In the genomic region with DNA sequence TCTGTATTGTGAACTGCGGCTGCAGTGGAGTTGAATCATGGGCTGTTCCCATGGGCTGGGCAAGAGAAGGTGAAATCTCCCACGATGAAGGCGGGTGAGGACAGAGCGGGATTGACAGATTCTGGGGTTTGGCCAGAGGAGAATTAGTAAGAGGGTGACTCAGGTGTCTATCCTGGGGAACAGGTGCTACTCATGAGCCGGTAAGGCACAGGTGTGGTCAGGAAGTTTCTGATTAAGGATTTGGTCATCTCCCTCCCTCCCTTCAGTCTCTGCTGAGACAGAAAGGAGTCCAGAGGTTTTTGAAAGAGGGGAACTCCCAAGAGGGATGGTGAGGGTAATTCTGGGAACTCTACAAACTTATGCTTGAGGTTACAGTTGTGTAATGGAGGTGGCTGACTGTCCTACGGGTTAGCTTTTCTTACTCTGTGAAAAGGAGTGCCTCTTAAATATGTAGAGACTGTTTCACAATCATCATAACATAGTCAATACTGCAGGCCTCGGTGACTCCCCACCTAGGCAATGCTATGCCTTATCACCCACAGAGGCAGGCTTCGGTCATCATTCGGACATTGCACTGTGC, we compare ENCODE assay signal across 1 cellular context.
A peak's percentile ranks its signal among the peaks of the same experiment; 100 is the strongest.
TF ChIP-seq lines count a peak whose summit lies in the region.

No MANE protein-coding gene starts in this region.

TF ChIP-seq in HepG2, 621 proteins besides CTCF, POLR2A, EP300 and RAD21 (continued from another document):
- TF ChIP-seq, protein P1, sequence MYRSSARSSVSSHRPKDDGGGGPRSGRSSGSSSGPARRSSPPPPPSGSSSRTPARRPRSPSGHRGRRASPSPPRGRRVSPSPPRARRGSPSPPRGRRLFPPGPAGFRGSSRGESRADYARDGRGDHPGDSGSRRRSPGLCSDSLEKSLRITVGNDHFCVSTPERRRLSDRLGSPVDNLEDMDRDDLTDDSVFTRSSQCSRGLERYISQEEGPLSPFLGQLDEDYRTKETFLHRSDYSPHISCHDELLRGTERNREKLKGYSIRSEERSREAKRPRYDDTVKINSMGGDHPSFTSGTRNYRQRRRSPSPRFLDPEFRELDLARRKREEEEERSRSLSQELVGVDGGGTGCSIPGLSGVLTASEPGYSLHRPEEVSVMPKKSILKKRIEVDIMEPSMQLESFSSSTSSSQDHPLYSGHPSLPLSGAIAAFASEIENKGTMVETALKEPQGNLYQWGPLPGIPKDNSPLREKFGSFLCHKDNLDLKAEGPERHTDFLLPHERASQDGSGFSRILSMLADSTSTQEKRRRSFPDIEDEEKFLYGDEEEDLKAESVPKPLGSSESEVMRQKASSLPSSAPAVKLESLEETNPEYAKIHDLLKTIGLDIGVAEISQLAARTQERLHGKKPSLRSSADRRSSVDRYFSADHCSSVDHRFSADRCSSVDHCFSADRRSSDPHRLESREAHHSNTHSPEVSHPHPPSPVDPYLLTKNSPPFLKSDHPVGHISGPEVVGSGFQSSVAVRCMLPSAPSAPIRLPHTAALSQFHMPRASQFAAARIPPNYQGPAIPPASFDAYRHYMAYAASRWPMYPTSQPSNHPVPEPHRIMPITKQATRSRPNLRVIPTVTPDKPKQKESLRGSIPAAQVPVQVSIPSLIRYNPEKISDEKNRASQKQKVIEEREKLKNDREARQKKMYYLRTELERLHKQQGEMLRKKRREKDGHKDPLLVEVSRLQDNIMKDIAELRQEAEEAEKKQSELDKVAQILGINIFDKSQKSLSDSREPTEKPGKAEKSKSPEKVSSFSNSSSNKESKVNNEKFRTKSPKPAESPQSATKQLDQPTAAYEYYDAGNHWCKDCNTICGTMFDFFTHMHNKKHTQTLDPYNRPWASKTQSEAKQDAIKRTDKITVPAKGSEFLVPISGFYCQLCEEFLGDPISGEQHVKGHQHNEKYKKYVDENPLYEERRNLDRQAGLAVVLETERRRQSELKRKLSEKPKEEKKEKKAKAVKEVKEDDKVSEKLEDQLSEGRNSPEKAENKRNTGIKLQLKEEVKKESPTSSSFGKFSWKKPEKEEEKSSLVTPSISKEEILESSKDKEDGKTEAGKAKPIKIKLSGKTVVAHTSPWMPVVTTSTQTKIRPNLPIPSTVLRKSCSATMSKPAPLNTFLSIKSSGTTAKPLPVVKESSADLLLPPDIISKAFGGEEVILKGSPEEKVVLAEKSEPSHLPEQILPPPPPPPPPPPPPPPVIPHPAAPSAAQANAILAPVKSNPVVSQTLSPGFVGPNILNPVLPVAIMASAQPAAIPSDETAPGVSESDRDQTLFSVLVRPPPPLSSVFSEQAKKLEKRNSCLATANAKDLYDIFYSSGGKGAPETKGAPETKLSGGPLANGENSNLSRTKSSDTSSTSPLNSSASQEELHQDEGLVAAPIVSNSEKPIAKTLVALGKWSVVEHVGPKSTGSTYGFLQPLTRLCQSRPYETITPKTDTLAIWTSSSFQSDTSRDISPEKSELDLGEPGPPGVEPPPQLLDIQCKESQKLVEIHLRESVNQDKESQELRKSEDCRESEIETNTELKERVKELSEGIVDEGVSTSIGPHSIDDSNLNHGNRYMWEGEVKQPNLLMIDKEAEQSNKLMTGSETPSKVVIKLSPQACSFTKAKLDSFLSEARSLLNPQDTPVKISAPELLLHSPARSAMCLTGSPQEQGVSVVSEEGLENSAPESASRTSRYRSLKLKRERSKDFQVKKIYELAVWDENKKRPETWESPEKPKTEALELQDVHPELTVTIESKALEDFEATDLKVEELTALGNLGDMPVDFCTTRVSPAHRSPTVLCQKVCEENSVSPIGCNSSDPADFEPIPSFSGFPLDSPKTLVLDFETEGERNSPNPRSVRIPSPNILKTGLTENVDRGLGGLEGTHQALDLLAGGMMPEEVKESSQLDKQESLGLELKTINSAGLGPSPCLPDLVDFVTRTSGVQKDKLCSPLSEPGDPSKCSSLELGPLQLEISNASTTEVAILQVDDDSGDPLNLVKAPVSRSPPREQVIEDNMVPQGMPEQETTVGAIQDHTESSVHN (CRISPR knock-in tag; IDR thresholded peaks at IDR 0.05) = no peak
- TF ChIP-seq, protein P2, sequence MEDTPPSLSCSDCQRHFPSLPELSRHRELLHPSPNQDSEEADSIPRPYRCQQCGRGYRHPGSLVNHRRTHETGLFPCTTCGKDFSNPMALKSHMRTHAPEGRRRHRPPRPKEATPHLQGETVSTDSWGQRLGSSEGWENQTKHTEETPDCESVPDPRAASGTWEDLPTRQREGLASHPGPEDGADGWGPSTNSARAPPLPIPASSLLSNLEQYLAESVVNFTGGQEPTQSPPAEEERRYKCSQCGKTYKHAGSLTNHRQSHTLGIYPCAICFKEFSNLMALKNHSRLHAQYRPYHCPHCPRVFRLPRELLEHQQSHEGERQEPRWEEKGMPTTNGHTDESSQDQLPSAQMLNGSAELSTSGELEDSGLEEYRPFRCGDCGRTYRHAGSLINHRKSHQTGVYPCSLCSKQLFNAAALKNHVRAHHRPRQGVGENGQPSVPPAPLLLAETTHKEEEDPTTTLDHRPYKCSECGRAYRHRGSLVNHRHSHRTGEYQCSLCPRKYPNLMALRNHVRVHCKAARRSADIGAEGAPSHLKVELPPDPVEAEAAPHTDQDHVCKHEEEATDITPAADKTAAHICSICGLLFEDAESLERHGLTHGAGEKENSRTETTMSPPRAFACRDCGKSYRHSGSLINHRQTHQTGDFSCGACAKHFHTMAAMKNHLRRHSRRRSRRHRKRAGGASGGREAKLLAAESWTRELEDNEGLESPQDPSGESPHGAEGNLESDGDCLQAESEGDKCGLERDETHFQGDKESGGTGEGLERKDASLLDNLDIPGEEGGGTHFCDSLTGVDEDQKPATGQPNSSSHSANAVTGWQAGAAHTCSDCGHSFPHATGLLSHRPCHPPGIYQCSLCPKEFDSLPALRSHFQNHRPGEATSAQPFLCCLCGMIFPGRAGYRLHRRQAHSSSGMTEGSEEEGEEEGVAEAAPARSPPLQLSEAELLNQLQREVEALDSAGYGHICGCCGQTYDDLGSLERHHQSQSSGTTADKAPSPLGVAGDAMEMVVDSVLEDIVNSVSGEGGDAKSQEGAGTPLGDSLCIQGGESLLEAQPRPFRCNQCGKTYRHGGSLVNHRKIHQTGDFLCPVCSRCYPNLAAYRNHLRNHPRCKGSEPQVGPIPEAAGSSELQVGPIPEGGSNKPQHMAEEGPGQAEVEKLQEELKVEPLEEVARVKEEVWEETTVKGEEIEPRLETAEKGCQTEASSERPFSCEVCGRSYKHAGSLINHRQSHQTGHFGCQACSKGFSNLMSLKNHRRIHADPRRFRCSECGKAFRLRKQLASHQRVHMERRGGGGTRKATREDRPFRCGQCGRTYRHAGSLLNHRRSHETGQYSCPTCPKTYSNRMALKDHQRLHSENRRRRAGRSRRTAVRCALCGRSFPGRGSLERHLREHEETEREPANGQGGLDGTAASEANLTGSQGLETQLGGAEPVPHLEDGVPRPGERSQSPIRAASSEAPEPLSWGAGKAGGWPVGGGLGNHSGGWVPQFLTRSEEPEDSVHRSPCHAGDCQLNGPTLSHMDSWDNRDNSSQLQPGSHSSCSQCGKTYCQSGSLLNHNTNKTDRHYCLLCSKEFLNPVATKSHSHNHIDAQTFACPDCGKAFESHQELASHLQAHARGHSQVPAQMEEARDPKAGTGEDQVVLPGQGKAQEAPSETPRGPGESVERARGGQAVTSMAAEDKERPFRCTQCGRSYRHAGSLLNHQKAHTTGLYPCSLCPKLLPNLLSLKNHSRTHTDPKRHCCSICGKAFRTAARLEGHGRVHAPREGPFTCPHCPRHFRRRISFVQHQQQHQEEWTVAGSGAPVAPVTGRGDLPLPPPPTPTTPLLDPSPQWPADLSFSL (CRISPR knock-in tag; IDR thresholded peaks at IDR 0.05) = no peak
- TF ChIP-seq YEATS2 (CRISPR knock-in tag; IDR thresholded peaks at IDR 0.05; ENCODE audit: borderline replicate concordance) (no peak), AKAP8 (CRISPR knock-in tag; IDR thresholded peaks at IDR 0.05) (no peak), ZNF44 (CRISPR knock-in tag; IDR thresholded peaks at IDR 0.05) (0 out of 2 replicates have a peak, but pooled peaks have one; percentile 59), HMG20A (CRISPR knock-in tag; IDR thresholded peaks at IDR 0.05; ENCODE audit: borderline replicate concordance) (0 out of 2 replicates have a peak, but pooled peaks have one; percentile 30), SIN3A (IDR thresholded peaks at IDR 0.05; ENCODE audit: borderline replicate concordance, low read depth, low read length) (no peak), ZNF510 (CRISPR knock-in tag; IDR thresholded peaks at IDR 0.05; ENCODE audit: low read depth) (no peak), TCF7 (IDR thresholded peaks at IDR 0.05; ENCODE audit: low read depth) (no peak), ZNF282 (IDR thresholded peaks at IDR 0.05; ENCODE audit: partially characterized antibody) (no peak), ZNF616 (CRISPR knock-in tag; IDR thresholded peaks at IDR 0.05; ENCODE audit: low read depth) (no peak), HES4 (CRISPR knock-in tag; IDR thresholded peaks at IDR 0.05; ENCODE audit: borderline replicate concordance) (no peak), ZNF644 (CRISPR knock-in tag; IDR thresholded peaks at IDR 0.05; ENCODE audit: low read depth) (no peak), CEBPG (CRISPR knock-in tag; IDR thresholded peaks at IDR 0.05) (peak; percentile 6; the same call in 1 of the 2 replicates), DR1 (CRISPR knock-in tag; IDR thresholded peaks at IDR 0.05) (no peak), ZNF605 (CRISPR knock-in tag; IDR thresholded peaks at IDR 0.05) (no peak), ZC3H4 (CRISPR knock-in tag; IDR thresholded peaks at IDR 0.05; ENCODE audit: borderline replicate concordance) (no peak)
- TF ChIP-seq, protein P3, sequence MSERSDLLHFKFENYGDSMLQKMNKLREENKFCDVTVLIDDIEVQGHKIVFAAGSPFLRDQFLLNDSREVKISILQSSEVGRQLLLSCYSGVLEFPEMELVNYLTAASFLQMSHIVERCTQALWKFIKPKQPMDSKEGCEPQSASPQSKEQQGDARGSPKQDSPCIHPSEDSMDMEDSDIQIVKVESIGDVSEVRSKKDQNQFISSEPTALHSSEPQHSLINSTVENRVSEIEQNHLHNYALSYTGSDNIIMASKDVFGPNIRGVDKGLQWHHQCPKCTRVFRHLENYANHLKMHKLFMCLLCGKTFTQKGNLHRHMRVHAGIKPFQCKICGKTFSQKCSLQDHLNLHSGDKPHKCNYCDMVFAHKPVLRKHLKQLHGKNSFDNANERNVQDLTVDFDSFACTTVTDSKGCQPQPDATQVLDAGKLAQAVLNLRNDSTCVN (CRISPR knock-in tag; IDR thresholded peaks at IDR 0.05; ENCODE audit: borderline replicate concordance) = no peak
- TF ChIP-seq, protein P4, sequence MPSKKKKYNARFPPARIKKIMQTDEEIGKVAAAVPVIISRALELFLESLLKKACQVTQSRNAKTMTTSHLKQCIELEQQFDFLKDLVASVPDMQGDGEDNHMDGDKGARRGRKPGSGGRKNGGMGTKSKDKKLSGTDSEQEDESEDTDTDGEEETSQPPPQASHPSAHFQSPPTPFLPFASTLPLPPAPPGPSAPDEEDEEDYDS (CRISPR knock-in tag; IDR thresholded peaks at IDR 0.05) = no peak
- TF ChIP-seq, protein P5, sequence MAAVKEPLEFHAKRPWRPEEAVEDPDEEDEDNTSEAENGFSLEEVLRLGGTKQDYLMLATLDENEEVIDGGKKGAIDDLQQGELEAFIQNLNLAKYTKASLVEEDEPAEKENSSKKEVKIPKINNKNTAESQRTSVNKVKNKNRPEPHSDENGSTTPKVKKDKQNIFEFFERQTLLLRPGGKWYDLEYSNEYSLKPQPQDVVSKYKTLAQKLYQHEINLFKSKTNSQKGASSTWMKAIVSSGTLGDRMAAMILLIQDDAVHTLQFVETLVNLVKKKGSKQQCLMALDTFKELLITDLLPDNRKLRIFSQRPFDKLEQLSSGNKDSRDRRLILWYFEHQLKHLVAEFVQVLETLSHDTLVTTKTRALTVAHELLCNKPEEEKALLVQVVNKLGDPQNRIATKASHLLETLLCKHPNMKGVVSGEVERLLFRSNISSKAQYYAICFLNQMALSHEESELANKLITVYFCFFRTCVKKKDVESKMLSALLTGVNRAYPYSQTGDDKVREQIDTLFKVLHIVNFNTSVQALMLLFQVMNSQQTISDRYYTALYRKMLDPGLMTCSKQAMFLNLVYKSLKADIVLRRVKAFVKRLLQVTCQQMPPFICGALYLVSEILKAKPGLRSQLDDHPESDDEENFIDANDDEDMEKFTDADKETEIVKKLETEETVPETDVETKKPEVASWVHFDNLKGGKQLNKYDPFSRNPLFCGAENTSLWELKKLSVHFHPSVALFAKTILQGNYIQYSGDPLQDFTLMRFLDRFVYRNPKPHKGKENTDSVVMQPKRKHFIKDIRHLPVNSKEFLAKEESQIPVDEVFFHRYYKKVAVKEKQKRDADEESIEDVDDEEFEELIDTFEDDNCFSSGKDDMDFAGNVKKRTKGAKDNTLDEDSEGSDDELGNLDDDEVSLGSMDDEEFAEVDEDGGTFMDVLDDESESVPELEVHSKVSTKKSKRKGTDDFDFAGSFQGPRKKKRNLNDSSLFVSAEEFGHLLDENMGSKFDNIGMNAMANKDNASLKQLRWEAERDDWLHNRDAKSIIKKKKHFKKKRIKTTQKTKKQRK (IDR thresholded peaks at IDR 0.05; ENCODE audit: low read length) = no peak
